In genomic region chr4:184217569-184218131, GRCh38 we compare ENCODE assay signal across 20 cellular contexts. TPM values are rescaled to one million over a fixed set of nuclear protein-coding genes. Genes with fewer than 3 reads are reported as not detected.
DNase-seq lines count a peak whose midpoint lies in the region; ATAC-seq and TF ChIP-seq lines count a peak whose summit lies in the region.
"Had no signal": no experiment of that assay in that cellular context is flagged by ENCODE, and none has a peak within 500 bp of the region (broad histone marks: within the 10 kb centered on the region; RNA-seq: fewer than 3 reads in every experiment).

Gene ENPP6, minus strand, starts transcription at chr4:184217873. Its CDS starts 54 bp downstream, at chr4:184217819.

- H3K4me2 ChIP-seq in mesendoderm (ENCODE audit: low read length) (no peak within 1 kb of the TSS), hepatocyte (no peak within 1 kb of the TSS)
- H3K4me2 ChIP-seq: KMS-11 had no signal

- ATAC-seq in HG03175 (IDR thresholded peaks at IDR 0.05; ENCODE audit: unreplicated experiment), result no peak

- H3K79me1 ChIP-seq in mesendoderm (ENCODE audit: low read length), result no peaks in the 10 kb centered on the region

- H3K79me2 ChIP-seq in mesendoderm (ENCODE audit: control insufficient read depth, insufficient read depth, low read length) (no peaks in the 10 kb centered on the region), hepatocyte (no peaks in the 10 kb centered on the region)

- H3K23ac ChIP-seq in mesendoderm (ENCODE audit: low read length), result no peak within 1 kb of the TSS

- H2BK15ac ChIP-seq in mesendoderm (replicated peaks; ENCODE audit: low read depth), result no peak within 1 kb of the TSS

- no peak within 1 kb of the TSS for H3K4ac ChIP-seq in mesendoderm (ENCODE audit: low read depth, low read length)

- H3K4me3 ChIP-seq in esophagus muscularis mucosa (peak within 1 kb of the TSS in 3 of 4 donors; percentile 16 to 41 (median 20)), mesendoderm (ENCODE audit: low read length) (no peak within 1 kb of the TSS), brain microvascular endothelial cell (ENCODE audit: low read depth, low read length) (no peak within 1 kb of the TSS), hepatocyte (no peak within 1 kb of the TSS)

- no peak within 1 kb of the TSS for H3K27ac ChIP-seq in esophagus muscularis mucosa (replicated peaks in 1 of 4)
- no peak within 1 kb of the TSS for H3K27ac ChIP-seq in mesendoderm (ENCODE audit: low read depth, low read length)
- no peak within 1 kb of the TSS for H3K27ac ChIP-seq in brain microvascular endothelial cell
- no peak within 1 kb of the TSS for H3K27ac ChIP-seq in hepatocyte
- H3K27ac ChIP-seq: KMS-11 had no signal

- DNase-seq in esophagus muscularis mucosa (ENCODE audit: extremely low spot score), result peak; percentile 74
- no peak for DNase-seq in mesendoderm
- peak; percentile 58 for DNase-seq in pons (ENCODE audit: low spot score)
- DNase-seq in GDM1 (lab: John Stamatoyannopoulos, UW), result no peak
- no peak for DNase-seq in brain microvascular endothelial cell
- DNase-seq in hepatocyte (ENCODE audit: low spot score), result no peak
- DNase-seq: ACHN; CD8-positive, alpha-beta memory T cell; DMS53; EL; NCI-H1417; NCI-H187 treated with DMSO at 0.1 percent for 48 hours; NCI-H2227 treated with DMSO at 0.1 percent for 48 hours; NCI-H510A treated with DMSO at 0.1 percent for 48 hours; SHP77 had no signal

- no peak within 1 kb of the TSS for H3K9ac ChIP-seq in mesendoderm (ENCODE audit: low read length)
- H3K9ac ChIP-seq: KMS-11 had no signal

- peak within 1 kb of the TSS; percentile 39 for H4K8ac ChIP-seq in mesendoderm (ENCODE audit: low read depth, low read length)

- no peak within 1 kb of the TSS for H2BK5ac ChIP-seq in mesendoderm (ENCODE audit: low read length)

- H3K4me1 ChIP-seq in esophagus muscularis mucosa (no peaks in the 10 kb centered on the region), mesendoderm (ENCODE audit: control insufficient read depth, low read depth, low read length) (no peaks in the 10 kb centered on the region), hepatocyte (ENCODE audit: insufficient read depth) (peaks cover 6% of the 10 kb centered on the region)

- H2AFZ ChIP-seq in hepatocyte, result no peak within 1 kb of the TSS

- in situ Hi-C loops in brain microvascular endothelial cell (cut with HindIII; ENCODE audit: low pct_ligation_motif_present, low sequenced_read_pairs), result no loop called here

- H3K56ac ChIP-seq in mesendoderm (ENCODE audit: low read length), result no peak within 1 kb of the TSS

- H3K18ac ChIP-seq in mesendoderm (ENCODE audit: low read length), result no peak within 1 kb of the TSS

- no peak for TF ChIP-seq EP300 in esophagus muscularis mucosa (IDR thresholded peaks at IDR 0.05)

- H3K27me3 ChIP-seq in esophagus muscularis mucosa (peaks cover 0 to 10% (median 0%) of the 10 kb centered on the region in 4 donors), mesendoderm (ENCODE audit: insufficient read depth, low read length, poor library complexity) (no peaks in the 10 kb centered on the region), brain microvascular endothelial cell (replicated peaks) (peaks cover 16% of the 10 kb centered on the region), hepatocyte (no peaks in the 10 kb centered on the region)

- no peaks in the 10 kb centered on the region for H3K9me2 ChIP-seq in hepatocyte (replicated peaks; ENCODE audit: insufficient read depth)

- H3K9me3 ChIP-seq in esophagus muscularis mucosa (no peaks in the 10 kb centered on the region), hepatocyte (ENCODE audit: low read depth) (no peaks in the 10 kb centered on the region)

- no peak within 1 kb of the TSS for H2AK5ac ChIP-seq in mesendoderm (ENCODE audit: low read length)

- TF ChIP-seq CTCF in esophagus muscularis mucosa (IDR thresholded peaks at IDR 0.05) (no peak), brain microvascular endothelial cell (IDR thresholded peaks at IDR 0.05; ENCODE audit: low read depth, low read length, missing control alignments) (no peak), hepatocyte (IDR thresholded peaks at IDR 0.05; ENCODE audit: poor library complexity) (no peak)

- H4K5ac ChIP-seq in mesendoderm (ENCODE audit: low read length), result no peak within 1 kb of the TSS

- intact Hi-C loops in esophagus muscularis mucosa (cut with DNase I), result no loop called here

- H3K36me3 ChIP-seq in esophagus muscularis mucosa, result no peaks in the 10 kb centered on the region
- H3K36me3 ChIP-seq in mesendoderm (ENCODE audit: control insufficient read depth, insufficient read depth, low read length), result no peaks in the 10 kb centered on the region
- H3K36me3 ChIP-seq in brain microvascular endothelial cell (replicated peaks), result no peaks in the 10 kb centered on the region
- H3K36me3 ChIP-seq in hepatocyte (replicated peaks; ENCODE audit: insufficient read depth, low read depth), result no peaks in the 10 kb centered on the region

- TF ChIP-seq POLR2A in esophagus muscularis mucosa (IDR thresholded peaks at IDR 0.05; ENCODE audit: low read depth), result no peak

- no peak within 1 kb of the TSS for H2BK120ac ChIP-seq in mesendoderm (ENCODE audit: low read depth, low read length)

- WGBS in esophagus muscularis mucosa, result 83% methylated on average over 10 of the region's 10 CpGs
- whole genome bisulfite sequencing in mesendoderm (ENCODE audit: extremely low coverage, insufficient coverage, low lambda C conversion rate), result no CpG with 5 or more reads among the region's 10 CpGs
- 86% methylated on average over 10 of the region's 10 CpGs for WGBS in hepatocyte (ENCODE audit: low lambda C conversion rate, missing lambda C conversion rate)

- H4K20me1 ChIP-seq in hepatocyte (ENCODE audit: insufficient read depth, poor library complexity, severe bottlenecking), result no peaks in the 10 kb centered on the region

RNA-seq across cellular contexts. Expression of gene ENPP6, which starts in this region (rescaled TPM):
- total RNA-seq in esophagus muscularis mucosa, result 1 to 10 TPM in 1 of 4 donors, under 1 TPM in 3; 0.42 to 1.1 (median 0.92) TPM
- polyA plus RNA-seq in mesendoderm (2013, experiment 1 of 2), result 0.21 TPM
- polyA plus RNA-seq in mesendoderm (2013, experiment 2 of 2), result 0.29 TPM
- 0.03 TPM in 1 of 2 replicates, not detected in the other for total RNA-seq in hepatocyte
- not detected in 2 replicates for polyA plus RNA-seq in hepatocyte
- total RNA-seq: H4, HT-29, RPMI7951 had no signal
- polyA plus RNA-seq: CD8-positive, alpha-beta memory T cell had no signal

Comparison
In these comparisons a context has a peak if more than half of its experiments do, and no peak if none do; other contexts are left out.
1. DNase-seq: peak in esophagus muscularis mucosa (single experiment) and pons (single experiment); none in mesendoderm (single experiment), GDM1 (single experiment), brain microvascular endothelial cell (single experiment) and hepatocyte (single experiment).
2. H3K4me3 ChIP-seq: peak in esophagus muscularis mucosa (3 of 4); none in mesendoderm (single experiment), brain microvascular endothelial cell (single experiment) and hepatocyte (single experiment).